Comparison of ENCODE assay signal across 22 cellular contexts in genomic region chr7:117839507-117839906, GRCh38. TPM values are rescaled to one million over a fixed set of nuclear protein-coding genes. Genes with fewer than 3 reads are reported as not detected.
A peak's percentile ranks its signal among the peaks of the same experiment; 100 is the strongest.
DNase-seq lines count a peak whose midpoint lies in the region; ATAC-seq, FAIRE-seq and TF ChIP-seq lines count a peak whose summit lies in the region.
"Had no signal": no experiment of that assay in that cellular context is flagged by ENCODE, and none has a peak within 500 bp of the region (broad histone marks: within the 10 kb centered on the region; RNA-seq: fewer than 3 reads in every experiment).

No MANE protein-coding gene starts in this region.

- ATAC-seq in GM19438 (IDR thresholded peaks at IDR 0.05; ENCODE audit: low read depth, unreplicated experiment) (peak; percentile 60), HG02840 (IDR thresholded peaks at IDR 0.05; ENCODE audit: low FRiP score, unreplicated experiment) (peak; percentile 55), HG03457 (IDR thresholded peaks at IDR 0.05; ENCODE audit: unreplicated experiment) (peak; percentile 53), GM18505 (IDR thresholded peaks at IDR 0.05; ENCODE audit: unreplicated experiment) (no peak), upper lobe of left lung (ENCODE audit: low FRiP score in 2 of 2) (no peak)
- ATAC-seq: gastroesophageal sphincter; stimulated activated memory B cell treated with anti-CD40 and anti-IgM and Interleukin-4, amounts not matched to agents 10 μg/mL and 1 μg/mL and 100 μg/mL, for 72 hours had no signal

- no peak overlapping the region for H3K4me3 Mint-ChIP-seq in HFFc6
- H3K4me3 Mint-ChIP-seq: activated naive CD8-positive, alpha-beta T cell treated with anti-CD3 and anti-CD28 coated beads for 36 hours; immature natural killer cell; stimulated activated memory B cell treated with anti-CD40 and anti-IgM and Interleukin-4, amounts not matched to agents 10 μg/mL and 1 μg/mL and 100 μg/mL, for 72 hours had no signal

- TF ChIP-seq CTCF in upper lobe of left lung (IDR thresholded peaks at IDR 0.05), result no peak
- no peak for TF ChIP-seq CTCF in HFFc6 (IDR thresholded peaks at IDR 0.05)

- peak; percentile 79 for FAIRE-seq in GM18507 (lab: Jason Lieb, UNC)
- FAIRE-seq: endometrium had no signal

- no peak for DNase-seq in GM18507 (ENCODE audit: extremely low spot score, insufficient read length, low read depth)
- no peak for DNase-seq in upper lobe of left lung
- no peak for DNase-seq in HFFc6
- no peak for DNase-seq in NCI-H1436 treated with DMSO at 0.1 percent for 48 hours (lab: John Stamatoyannopoulos, UW)
- DNase-seq: activated CD8-positive, alpha-beta memory T cell treated with anti-CD3 and anti-CD28 coated beads, Interleukin-2, amount 50 U/mL, for 4 hours; activated naive CD8-positive, alpha-beta T cell treated with anti-CD3 and anti-CD28 coated beads for 36 hours; immature natural killer cell; mesenchymal stem cell; NCI-H187 treated with DMSO at 0.1 percent for 48 hours; right lobe of liver; stimulated activated CD4-positive, alpha-beta T cell treated with anti-CD3 and anti-CD28 coated beads, Interleukin-4, amount 100 ng/mL, for 4 hours had no signal

- no peak overlapping the region for H3K27ac ChIP-seq in upper lobe of left lung
- H3K27ac ChIP-seq: gastroesophageal sphincter, KMS-11, neutrophil, right lobe of liver, SJSA1, VCaP had no signal

- no peaks in the 10 kb centered on the region for H3K36me3 ChIP-seq in upper lobe of left lung
- H3K36me3 ChIP-seq: neutrophil, right lobe of liver, SJSA1 had no signal

- TF ChIP-seq POLR2A in GM18505 (IDR thresholded peaks at IDR 0.05; ENCODE audit: borderline replicate concordance, extremely low read depth, insufficient read depth, insufficient read length) (no peak), upper lobe of left lung (IDR thresholded peaks at IDR 0.05) (no peak)

- H3K9me3 ChIP-seq in upper lobe of left lung, result no peaks in the 10 kb centered on the region
- H3K9me3 ChIP-seq: gastroesophageal sphincter, neutrophil, right lobe of liver, SJSA1 had no signal

- H3K27me3 ChIP-seq in upper lobe of left lung, result no peaks in the 10 kb centered on the region
- H3K27me3 ChIP-seq: gastroesophageal sphincter, neutrophil, right lobe of liver had no signal

- no peak overlapping the region for H3K27ac Mint-ChIP-seq in HFFc6
- H3K27ac Mint-ChIP-seq: activated naive CD8-positive, alpha-beta T cell treated with anti-CD3 and anti-CD28 coated beads for 36 hours; immature natural killer cell; stimulated activated memory B cell treated with anti-CD40 and anti-IgM and Interleukin-4, amounts not matched to agents 10 μg/mL and 1 μg/mL and 100 μg/mL, for 72 hours had no signal

- H3K4me3 ChIP-seq in upper lobe of left lung, result no peak overlapping the region
- H3K4me3 ChIP-seq: gastroesophageal sphincter, right lobe of liver, SJSA1 had no signal

- no peaks in the 10 kb centered on the region for H3K4me1 Mint-ChIP-seq in HFFc6 (ENCODE audit: low read depth)
- H3K4me1 Mint-ChIP-seq: activated naive CD8-positive, alpha-beta T cell treated with anti-CD3 and anti-CD28 coated beads for 36 hours; immature natural killer cell; stimulated activated memory B cell treated with anti-CD40 and anti-IgM and Interleukin-4, amounts not matched to agents 10 μg/mL and 1 μg/mL and 100 μg/mL, for 72 hours had no signal

- no peaks in the 10 kb centered on the region for H3K27me3 Mint-ChIP-seq in HFFc6 (ENCODE audit: insufficient read depth)
- H3K27me3 Mint-ChIP-seq: activated naive CD8-positive, alpha-beta T cell treated with anti-CD3 and anti-CD28 coated beads for 36 hours; stimulated activated memory B cell treated with anti-CD40 and anti-IgM and Interleukin-4, amounts not matched to agents 10 μg/mL and 1 μg/mL and 100 μg/mL, for 72 hours had no signal

- H3K4me1 ChIP-seq in upper lobe of left lung, result no peaks in the 10 kb centered on the region
- H3K4me1 ChIP-seq: right lobe of liver, SJSA1 had no signal

- no peak for TF ChIP-seq EP300 in upper lobe of left lung (IDR thresholded peaks at IDR 0.05)

- no peaks in the 10 kb centered on the region; the same call in 1 of the 2 replicates for H3K36me3 Mint-ChIP-seq in HFFc6 (ENCODE audit: low read depth)
- H3K36me3 Mint-ChIP-seq: activated naive CD8-positive, alpha-beta T cell treated with anti-CD3 and anti-CD28 coated beads for 36 hours; immature natural killer cell; stimulated activated memory B cell treated with anti-CD40 and anti-IgM and Interleukin-4, amounts not matched to agents 10 μg/mL and 1 μg/mL and 100 μg/mL, for 72 hours had no signal

- peaks cover 43% of the 10 kb centered on the region for H3K9me3 Mint-ChIP-seq in HFFc6
- H3K9me3 Mint-ChIP-seq: activated naive CD8-positive, alpha-beta T cell treated with anti-CD3 and anti-CD28 coated beads for 36 hours had no signal

RNA-seq across cellular contexts. Expression of gene CTTNBP2, which starts 33.7 kb away (rescaled TPM):
- 1 to 10 TPM; 3.3 to 7.0 (median 5.1) TPM for total RNA-seq in upper lobe of left lung
- not detected for total RNA-seq in HFFc6 (2021; fragmentation: NEBNext Ultra II Directional; extraction: Animal tissue kit (Norgen Biotek cat#: 25700))
- total RNA-seq: activated naive CD8-positive, alpha-beta T cell treated with anti-CD3 and anti-CD28 coated beads for 36 hours; SJSA1 had no signal

Comparison
In these comparisons a context has a peak if more than half of its experiments do, and no peak if none do; other contexts are left out.
1. ATAC-seq: peak in GM19438 (single experiment), HG02840 (single experiment) and HG03457 (single experiment); none in GM18505 (single experiment) and upper lobe of left lung (0 of 2).
2. RNA of gene CTTNBP2, which starts 33.7 kb away (total RNA-seq): 3.3 to 7.0 TPM in upper lobe of left lung; not detected in HFFc6; every median in the first group is over 4 times any median in the second.